18 cellular contexts compared by ENCODE assay signal in genomic region chr9:83969602-83970001, GRCh38.
"Had no signal": no experiment of that assay in that cellular context is flagged by ENCODE, and none has a peak within 500 bp of the region (broad histone marks: within the 10 kb centered on the region; RNA-seq: fewer than 3 reads in every experiment).

No MANE protein-coding gene starts in this region.

- H3K9me3 ChIP-seq: esophagus muscularis mucosa, gastroesophageal sphincter, heart left ventricle, left lung, prostate gland, right atrium auricular region, testis, upper lobe of right lung had no signal

- H3K27me3 ChIP-seq: esophagus muscularis mucosa, gastroesophageal sphincter, heart left ventricle, left lung, right atrium auricular region, testis, upper lobe of right lung had no signal

- H3K4me1 ChIP-seq: prostate gland, testis had no signal

- H3K4me3 Mint-ChIP-seq: activated CD8-positive, alpha-beta T cell treated with anti-CD3 and anti-CD28 coated beads for 36 hours; activated T-helper 17 cell treated with anti-CD3 and anti-CD28 coated beads, Interleukin-2, amount 50 U/mL, for 72 hours; neural crest cell had no signal

- DNase-seq: activated CD8-positive, alpha-beta T cell treated with anti-CD3 and anti-CD28 coated beads for 36 hours; activated naive CD4-positive, alpha-beta T cell treated with Interleukin-2 at 50 U/mL for 16 hours; activated T-cell treated with anti-CD3 and anti-CD28 coated beads, Interleukin-2, amount 50 U/mL, for 1 hour; effector CD8-positive, alpha-beta T cell; heart left ventricle; kidney; left lung; stimulated activated CD4-positive, alpha-beta T cell treated with anti-CD3 and anti-CD28 coated beads, Interleukin-2, amount 100 ng/mL, for 48 hours; testis; upper lobe of right lung; WERI-Rb-1 had no signal

- ATAC-seq: activated CD8-positive, alpha-beta T cell treated with anti-CD3 and anti-CD28 coated beads for 36 hours; activated T-helper 17 cell treated with anti-CD3 and anti-CD28 coated beads, Interleukin-2, amount 50 U/mL, for 72 hours; gastroesophageal sphincter; heart left ventricle; left lung; upper lobe of right lung had no signal

- H3K27ac ChIP-seq: esophagus muscularis mucosa, gastroesophageal sphincter, heart left ventricle, left lung, prostate gland, right atrium auricular region, skin epidermis, testis, upper lobe of right lung, WERI-Rb-1 had no signal

- H3K4me3 ChIP-seq: esophagus muscularis mucosa, gastroesophageal sphincter, heart left ventricle, left lung, prostate gland, right atrium auricular region, skin epidermis, testis, upper lobe of right lung had no signal

- H3K27me3 Mint-ChIP-seq: activated CD8-positive, alpha-beta T cell treated with anti-CD3 and anti-CD28 coated beads for 36 hours; activated T-helper 17 cell treated with anti-CD3 and anti-CD28 coated beads, Interleukin-2, amount 50 U/mL, for 72 hours had no signal

- H3K9me3 Mint-ChIP-seq: activated CD8-positive, alpha-beta T cell treated with anti-CD3 and anti-CD28 coated beads for 36 hours; activated T-helper 17 cell treated with anti-CD3 and anti-CD28 coated beads, Interleukin-2, amount 50 U/mL, for 72 hours; neural crest cell had no signal
